Comparison of ENCODE assay signal across 8 cellular contexts in genomic region chr18:51195086-51195601, GRCh38. TPM values are rescaled to one million over a fixed set of nuclear protein-coding genes. Genes with fewer than 3 reads are reported as not detected.
DNase-seq lines count a peak whose midpoint lies in the region; ATAC-seq and TF ChIP-seq lines count a peak whose summit lies in the region.

No MANE protein-coding gene starts in this region.

- peaks cover 53% of the 10 kb centered on the region for H3K4me1 Mint-ChIP-seq in activated T-cell treated with anti-CD3 and anti-CD28 coated beads, Interleukin-2, amount 50 U/mL, for 4 hours (ENCODE audit: low read depth)
- peaks cover 53% of the 10 kb centered on the region for H3K4me1 Mint-ChIP-seq in activated T-helper 1 cell treated with anti-CD3 and anti-CD28 coated beads, Interleukin-12 subunit alpha, Interleukin-12 subunit beta, Interleukin-2, Interleukin-4 antibody, amounts not matched to agents 30 ng/mL and 10 ng/mL and 1 ng/mL, durations not matched to agents 14 hours and 24 hours and 36 hours (ENCODE audit: low read depth)

- H3K9me3 ChIP-seq in thyroid gland: no peaks in the 10 kb centered on the region

- peaks cover 5% of the 10 kb centered on the region for H3K36me3 Mint-ChIP-seq in activated T-cell treated with anti-CD3 and anti-CD28 coated beads, Interleukin-2, amount 50 U/mL, for 4 hours (ENCODE audit: insufficient read depth)
- peaks cover 27% of the 10 kb centered on the region for H3K36me3 Mint-ChIP-seq in activated T-helper 1 cell treated with anti-CD3 and anti-CD28 coated beads, Interleukin-12 subunit alpha, Interleukin-12 subunit beta, Interleukin-2, Interleukin-4 antibody, amounts not matched to agents 30 ng/mL and 10 ng/mL and 1 ng/mL, durations not matched to agents 14 hours and 24 hours and 36 hours (ENCODE audit: low read depth)

- peaks cover 21 to 36% of the 10 kb centered on the region in 2 donors for H3K4me1 ChIP-seq in thyroid gland

- WGBS in thyroid gland, 2 donors: 9 to 10% methylated on average over 6 of the region's 6 CpGs

- H3K27ac ChIP-seq in thyroid gland: peak overlapping the region in 2 of 3 donors; percentile 94 to 95

- no peaks in the 10 kb centered on the region for H3K9me3 Mint-ChIP-seq in activated T-cell treated with anti-CD3 and anti-CD28 coated beads, Interleukin-2, amount 50 U/mL, for 4 hours
- H3K9me3 Mint-ChIP-seq in activated T-helper 1 cell treated with anti-CD3 and anti-CD28 coated beads, Interleukin-12 subunit alpha, Interleukin-12 subunit beta, Interleukin-2, Interleukin-4 antibody, amounts not matched to agents 30 ng/mL and 10 ng/mL and 1 ng/mL, durations not matched to agents 14 hours and 24 hours and 36 hours: no peaks in the 10 kb centered on the region

- intact Hi-C loops in activated T-helper 1 cell treated with anti-CD3 and anti-CD28 coated beads, Interleukin-12 subunit alpha, Interleukin-12 subunit beta, Interleukin-2, Interleukin-4 antibody, amounts not matched to agents 30 ng/mL and 10 ng/mL and 1 ng/mL, durations not matched to agents 14 hours and 24 hours and 36 hours (cut with micrococcal nuclease): loop anchor here (5.0 kb wide), 6 partner anchors 143 to 1383 kb away; partner anchors contain the start of genes ACAA2, CXXC1, ELAC1 and MRO
- intact Hi-C loops in thyroid gland (cut with DNase I): no loop called here

- no peaks in the 10 kb centered on the region for H3K27me3 Mint-ChIP-seq in activated T-cell treated with anti-CD3 and anti-CD28 coated beads, Interleukin-2, amount 50 U/mL, for 4 hours (ENCODE audit: low read depth)
- H3K27me3 Mint-ChIP-seq in activated T-helper 1 cell treated with anti-CD3 and anti-CD28 coated beads, Interleukin-12 subunit alpha, Interleukin-12 subunit beta, Interleukin-2, Interleukin-4 antibody, amounts not matched to agents 30 ng/mL and 10 ng/mL and 1 ng/mL, durations not matched to agents 14 hours and 24 hours and 36 hours (ENCODE audit: insufficient read depth): no peaks in the 10 kb centered on the region

- no peak for TF ChIP-seq POLR2A in thyroid gland (IDR thresholded peaks at IDR 0.05)

- ATAC-seq in activated T-cell treated with anti-CD3 and anti-CD28 coated beads, Interleukin-2, amount 50 U/mL, for 4 hours: no peak

- peak overlapping the region; percentile 96 for H3K27ac Mint-ChIP-seq in activated T-helper 1 cell treated with anti-CD3 and anti-CD28 coated beads, Interleukin-12 subunit alpha, Interleukin-12 subunit beta, Interleukin-2, Interleukin-4 antibody, amounts not matched to agents 30 ng/mL and 10 ng/mL and 1 ng/mL, durations not matched to agents 14 hours and 24 hours and 36 hours

- no peak for TF ChIP-seq CTCF in thyroid gland (IDR thresholded peaks at IDR 0.05)

- peak overlapping the region in 2 of 3 donors; percentile 43 to 74 for H3K4me3 ChIP-seq in thyroid gland (replicated peaks in 1 of 3)

- no peaks in the 10 kb centered on the region for H3K36me3 ChIP-seq in thyroid gland

- no peak for DNase-seq in activated T-cell treated with anti-CD3 and anti-CD28 coated beads, Interleukin-2, amount 50 U/mL, for 4 hours
- DNase-seq in activated T-cell treated with anti-CD3 and anti-CD28 coated beads, Interleukin-2, amount 50 U/mL, for 48 hours: no peak
- DNase-seq in activated T-helper 1 cell treated with anti-CD3 and anti-CD28 coated beads, Interleukin-12 subunit alpha, Interleukin-12 subunit beta, Interleukin-2, Interleukin-4 antibody, amounts not matched to agents 30 ng/mL and 10 ng/mL and 1 ng/mL, durations not matched to agents 14 hours and 24 hours and 36 hours (ENCODE audit: low spot score): no peak
- peak; percentile 61 for DNase-seq in iris pigment epithelial cell (ENCODE audit: low read depth)
- DNase-seq in thyroid gland: no peak
- no peak for DNase-seq in midbrain (lab: John Stamatoyannopoulos, UW)
- no peak for DNase-seq in stimulated activated CD4-positive, alpha-beta T cell treated with anti-CD3 and anti-CD28 coated beads, Interleukin-12 subunit alpha, Interleukin-12 subunit beta, amount 100 ng/mL, for 4 hours
- no peak for DNase-seq in ureter (ENCODE audit: low spot score)

- peak overlapping the region; percentile 95 for H3K4me3 Mint-ChIP-seq in activated T-cell treated with anti-CD3 and anti-CD28 coated beads, Interleukin-2, amount 50 U/mL, for 4 hours
- peak overlapping the region; percentile 96 for H3K4me3 Mint-ChIP-seq in activated T-helper 1 cell treated with anti-CD3 and anti-CD28 coated beads, Interleukin-12 subunit alpha, Interleukin-12 subunit beta, Interleukin-2, Interleukin-4 antibody, amounts not matched to agents 30 ng/mL and 10 ng/mL and 1 ng/mL, durations not matched to agents 14 hours and 24 hours and 36 hours

- H3K27me3 ChIP-seq in thyroid gland: no peaks in the 10 kb centered on the region

RNA-seq across cellular contexts. Expression of gene MEX3C, which starts 2.3 kb away (rescaled TPM):
- total RNA-seq in activated T-cell treated with anti-CD3 and anti-CD28 coated beads, Interleukin-2, amount 50 U/mL, for 4 hours: 10 to 100 TPM; 67.4 to 89.2 (median 80.3) TPM
- total RNA-seq in activated T-helper 1 cell treated with anti-CD3 and anti-CD28 coated beads, Interleukin-12 subunit alpha, Interleukin-12 subunit beta, Interleukin-2, Interleukin-4 antibody, amounts not matched to agents 30 ng/mL and 10 ng/mL and 1 ng/mL, durations not matched to agents 14 hours and 24 hours and 36 hours: 67.6 and 68.0 TPM in 2 replicates
- total RNA-seq in thyroid gland (10 to 100 TPM; 30.6 to 44.7 (median 33.2) TPM), ureter (38.7 TPM)
